ENCODE assay signal across 22 cellular contexts in the genomic region with DNA sequence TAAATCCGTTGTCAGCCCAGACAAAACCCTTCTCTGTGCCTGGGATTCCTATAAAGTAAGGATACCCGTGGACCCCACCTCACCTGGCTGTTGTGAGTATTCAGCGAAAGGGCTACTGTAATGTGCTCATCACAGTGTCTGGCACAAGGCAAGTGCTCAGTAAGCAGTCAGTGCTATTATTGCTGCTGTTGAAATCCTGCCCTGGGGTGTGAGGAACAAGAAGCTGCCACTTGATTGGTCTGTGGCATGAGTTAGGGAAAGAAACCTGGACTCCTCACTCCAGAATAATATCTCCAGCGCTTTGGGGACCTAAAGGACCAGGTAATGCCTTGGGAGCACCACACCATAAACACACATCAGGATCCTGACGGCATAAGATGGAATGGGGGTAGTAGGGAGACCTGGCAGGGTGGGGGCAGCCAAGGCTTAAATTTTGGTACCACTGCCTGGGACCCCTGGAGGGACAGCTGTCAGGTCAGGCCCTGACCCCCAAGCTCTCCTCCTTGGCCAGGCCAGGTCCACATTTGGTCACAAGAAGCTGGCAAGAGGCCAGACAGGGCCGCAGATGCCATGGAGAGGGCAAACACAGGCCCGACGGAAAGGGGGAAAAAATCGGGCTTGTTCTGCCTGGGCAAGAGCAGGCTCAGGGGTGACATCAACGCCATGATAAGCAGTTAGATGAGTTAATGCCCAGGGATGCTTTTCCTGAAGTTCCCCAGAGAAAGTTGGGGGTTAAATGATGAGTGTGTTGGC.
DNase-seq lines count a peak whose midpoint lies in the region; ATAC-seq and TF ChIP-seq lines count a peak whose summit lies in the region.
"Had no signal": no experiment of that assay in that cellular context is flagged by ENCODE, and none has a peak within 500 bp of the region (broad histone marks: within the 10 kb centered on the region; RNA-seq: fewer than 3 reads in every experiment).

No MANE protein-coding gene starts in this region.

- H3K27ac ChIP-seq in SK-N-SH (ENCODE audit: low read depth in 2 of 2, low read length in 1 of 2) (peak overlapping the region; percentile 44 to 71; a peak in 3 of 4 replicates), breast epithelium (peak overlapping the region; percentile 96), stomach smooth muscle (ENCODE audit: low read length) (peak overlapping the region; percentile 13)
- H3K27ac ChIP-seq: BLaER1 had no signal

- H3F3A ChIP-seq in SK-N-SH (replicated peaks; ENCODE audit: insufficient read depth): peaks cover 22% of the 10 kb centered on the region

- POLR2A ChIA-PET in SK-N-SH (lab: Yijun Ruan, JAX): interaction anchor here (0.6 to 5.5 kb wide), 3 partner anchors 14 to 291 kb away, joined by 3 to 60 read pairs (median 4); no protein-coding TSS in a partner anchor

- TF ChIP-seq CTCF in SK-N-SH (IDR thresholded peaks at IDR 0.05) (no peak), breast epithelium (IDR thresholded peaks at IDR 0.05) (no peak)

- TF ChIP-seq RAD21 in SK-N-SH (IDR thresholded peaks at IDR 0.05; ENCODE audit: low read length): no peak

- intact Hi-C loops in breast epithelium (cut with DNase I; ENCODE audit: low total_unique reads) (no loop called here), left ventricle myocardium superior (cut with micrococcal nuclease) (no loop called here)

- H3K4me3 ChIP-seq in SK-N-SH (ENCODE audit: low read depth in 2 of 2, low read length in 1 of 2): no peak overlapping the region
- no peak overlapping the region for H3K4me3 ChIP-seq in breast epithelium
- no peak overlapping the region for H3K4me3 ChIP-seq in stomach smooth muscle (ENCODE audit: low read length in 2 of 2)
- H3K4me3 ChIP-seq: BLaER1, skin epidermis had no signal

- no peaks in the 10 kb centered on the region for H3K9me3 ChIP-seq in SK-N-SH
- H3K9me3 ChIP-seq in breast epithelium: no peaks in the 10 kb centered on the region
- peaks cover 0 to 4% of the 10 kb centered on the region in 2 donors for H3K9me3 ChIP-seq in stomach smooth muscle (ENCODE audit: control insufficient read depth in 2 of 2, low read length in 2 of 2)

- H3K4me2 ChIP-seq in SK-N-SH: no peak overlapping the region
- H3K4me2 ChIP-seq: BLaER1 had no signal

- H3K9ac ChIP-seq in SK-N-SH (no peak overlapping the region), stomach smooth muscle (ENCODE audit: low read length in 2 of 2) (peak overlapping the region in 1 of 2 donors; percentile 19)
- H3K9ac ChIP-seq: BLaER1 had no signal

- no peaks in the 10 kb centered on the region for H3K27me3 ChIP-seq in SK-N-SH (ENCODE audit: insufficient read depth)
- H3K27me3 ChIP-seq in breast epithelium: no peaks in the 10 kb centered on the region
- no peaks in the 10 kb centered on the region for H3K27me3 ChIP-seq in stomach smooth muscle (ENCODE audit: control insufficient read depth in 1 of 2, insufficient read depth in 2 of 2, low read length in 2 of 2)
- H3K27me3 ChIP-seq: BLaER1 had no signal

- CTCF ChIA-PET in SK-N-SH (lab: Yijun Ruan, JAX): interaction anchor here (0.9 to 5.0 kb wide), 5 partner anchors 9 to 393 kb away, joined by 3 to 65 read pairs (median 4); no protein-coding TSS in a partner anchor

- WGBS in SK-N-SH (ENCODE audit: low lambda C conversion rate): 92% methylated on average over 8 of the region's 10 CpGs

- no peaks in the 10 kb centered on the region for H3K9me2 ChIP-seq in SK-N-SH

- H3K79me2 ChIP-seq in SK-N-SH (ENCODE audit: insufficient read depth): no peaks in the 10 kb centered on the region

- H4K20me1 ChIP-seq in SK-N-SH (ENCODE audit: insufficient read depth): no peaks in the 10 kb centered on the region
- H4K20me1 ChIP-seq: BLaER1 had no signal

- ATAC-seq in SK-N-SH treated with all-trans-retinoic acid at 6 μM for 48 hours: no peak
- peak; percentile 47 for ATAC-seq in left ventricle myocardium superior
- ATAC-seq in GM19328 (IDR thresholded peaks at IDR 0.05; ENCODE audit: unreplicated experiment): no peak
- ATAC-seq: esophagus mucosa; stimulated activated naive CD8-positive, alpha-beta T cell treated with anti-CD3 and anti-CD28 coated beads, Interleukin-15, amount 100 ng/mL, for 72 hours had no signal

- no peak for TF ChIP-seq POLR2A in breast epithelium (IDR thresholded peaks at IDR 0.05)

- H3K4me1 ChIP-seq in SK-N-SH (ENCODE audit: control insufficient read depth in 1 of 2, insufficient read depth in 2 of 2, low read depth in 1 of 2, low read length in 1 of 2): peaks cover 53 to 79% of the 10 kb centered on the region in 2 experiments
- peaks cover 17 to 36% of the 10 kb centered on the region in 2 donors for H3K4me1 ChIP-seq in breast epithelium
- H3K4me1 ChIP-seq in stomach smooth muscle (ENCODE audit: control insufficient read depth, insufficient read depth, low read length): peaks cover 69% of the 10 kb centered on the region

- TF ChIP-seq EP300 in SK-N-SH (IDR thresholded peaks at IDR 0.05; ENCODE audit: borderline replicate concordance in 1 of 2, low read depth in 1 of 2, low read length in 1 of 2): no peak

- H2AFZ ChIP-seq in SK-N-SH (ENCODE audit: low read depth): no peak overlapping the region

- DNase-seq in SK-N-SH (no peak), breast epithelium (ENCODE audit: low spot score in 2 of 2) (peak in 1 of 2 donors; percentile 69), left ventricle myocardium superior (no peak), ecto neural progenitor cell (ENCODE audit: low spot score) (no peak), HUDEP-2 (lab: John Stamatoyannopoulos, UW; ENCODE audit: unreplicated experiment in 76 of 76) (no peak)
- DNase-seq: activated CD4-positive, alpha-beta memory T cell treated with anti-CD3 and anti-CD28 coated beads, Interleukin-2, amount 10 ng/mL, durations not matched to agents 7 days and 5 days; activated CD4-positive, CD25-positive, alpha-beta regulatory T cell; activated naive CD4-positive, alpha-beta T cell; activated T-cell treated with anti-CD3 and anti-CD28 coated beads for 4 hours; caudate nucleus; glutamatergic neuron; MM.1S; NCI-H1694 treated with DMSO at 0.1 percent for 48 hours; NCI-H345; nephron progenitor cell; stimulated activated naive CD8-positive, alpha-beta T cell treated with anti-CD3 and anti-CD28 coated beads, Interleukin-15, amount 100 ng/mL, for 72 hours had no signal

- H3K36me3 ChIP-seq in SK-N-SH (replicated peaks in 1 of 2; ENCODE audit: control insufficient read depth in 1 of 2, insufficient read depth in 2 of 2, low read length in 1 of 2) (no peaks in the 10 kb centered on the region), breast epithelium (no peaks in the 10 kb centered on the region), stomach smooth muscle (ENCODE audit: control insufficient read depth in 2 of 2, insufficient read depth in 2 of 2, low read length in 2 of 2) (no peaks in the 10 kb centered on the region)

TF ChIP-seq in SK-N-SH, 30 proteins besides CTCF, POLR2A, EP300 and RAD21 (continues in another document):
- TF ChIP-seq JUND (IDR thresholded peaks at IDR 0.05) (no peak), ELF1 (IDR thresholded peaks at IDR 0.05) (no peak), SMC3 (IDR thresholded peaks at IDR 0.05; ENCODE audit: low read depth, low read length) (no peak), MXI1 (IDR thresholded peaks at IDR 0.05; ENCODE audit: low read depth, low read length) (no peak), CHD2 (IDR thresholded peaks at IDR 0.05; ENCODE audit: low read length, partially characterized antibody) (no peak), TCF12 (IDR thresholded peaks at IDR 0.05) (no peak), USF2 (IDR thresholded peaks at IDR 0.05; ENCODE audit: borderline replicate concordance, low read depth, low read length) (no peak), FOXJ3 (CRISPR knock-in tag; IDR thresholded peaks at IDR 0.05) (no peak), FOXM1 (IDR thresholded peaks at IDR 0.05; ENCODE audit: low read depth) (no peak), FOSL2 (IDR thresholded peaks at IDR 0.05; ENCODE audit: borderline replicate concordance, low read depth) (no peak)

TF ChIP-seq in SK-N-SH treated with all-trans-retinoic acid at 6 μM for 48 hours, 23 proteins besides CTCF, POLR2A, EP300 and RAD21:
- TF ChIP-seq GLIS3 (CRISPR knock-in tag; IDR thresholded peaks at IDR 0.05) (no peak), TCF4 (CRISPR knock-in tag; IDR thresholded peaks at IDR 0.05; ENCODE audit: borderline replicate concordance) (no peak), ARNTL (CRISPR knock-in tag; IDR thresholded peaks at IDR 0.05; ENCODE audit: borderline replicate concordance, low read depth) (no peak), ZC3H10 (CRISPR knock-in tag; IDR thresholded peaks at IDR 0.05) (no peak), PPARA (CRISPR knock-in tag; IDR thresholded peaks at IDR 0.05; ENCODE audit: borderline replicate concordance) (no peak)
TF ChIP-seq in SK-N-SH treated with all-trans-retinoic acid at 6 μM for 48 hours: peak in this region for 0.

Comparison
In these comparisons a context has a peak if more than half of its experiments do, and no peak if none do; other contexts are left out.
1. H3K27ac ChIP-seq: peak in every context shown above with its lines; median percentile 96 in breast epithelium; 58 in SK-N-SH; 13 in stomach smooth muscle.